In the genomic region with DNA sequence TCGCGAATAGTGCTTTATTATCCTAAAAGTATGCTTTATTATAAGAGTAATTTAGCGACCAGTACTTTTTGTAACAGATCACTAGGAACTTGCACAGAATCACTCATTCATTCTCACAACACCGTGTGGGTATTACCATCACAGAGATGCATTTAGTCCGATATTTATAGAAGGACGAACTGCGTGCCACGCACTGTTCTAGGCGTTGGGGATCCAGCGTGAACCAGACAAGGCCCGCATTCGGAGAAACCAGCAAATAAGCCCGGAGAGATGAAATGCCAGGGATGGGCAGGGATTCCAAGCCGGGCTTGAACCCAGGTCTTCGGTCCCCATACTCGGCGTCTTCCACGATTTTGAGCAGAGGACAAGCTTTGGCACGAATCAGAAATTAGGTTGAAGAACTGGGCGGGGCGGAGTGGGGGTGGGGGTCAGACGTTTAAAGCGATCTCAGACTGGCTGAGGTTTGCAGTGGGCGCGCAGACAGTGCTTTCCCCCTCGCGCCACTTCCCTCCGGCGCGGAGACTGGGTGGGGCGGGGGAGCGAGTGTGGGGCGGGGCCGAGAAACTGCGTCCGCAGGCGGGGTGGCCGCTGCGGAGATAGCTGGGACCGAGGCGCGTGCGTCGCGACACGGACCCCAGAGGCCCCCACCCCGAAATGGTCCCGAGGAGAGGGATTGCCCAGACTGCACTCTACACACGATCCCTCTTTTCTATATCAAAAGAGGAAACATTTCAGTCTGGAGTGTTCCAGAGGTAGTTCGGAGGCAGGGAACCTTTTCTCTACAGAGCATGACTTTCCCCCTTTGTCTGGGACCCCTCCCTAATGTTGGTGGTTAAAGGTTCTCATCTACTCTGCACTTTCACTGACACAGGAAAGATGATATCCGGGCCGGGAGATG, we compare ENCODE assay signal across 8 cellular contexts. TPM values are rescaled to one million over a fixed set of nuclear protein-coding genes. Genes with fewer than 3 reads are reported as not detected.
DNase-seq lines count a peak whose midpoint lies in the region; ATAC-seq and TF ChIP-seq lines count a peak whose summit lies in the region.
"Had no signal": no experiment of that assay in that cellular context is flagged by ENCODE, and none has a peak within 500 bp of the region (broad histone marks: within the 10 kb centered on the region; RNA-seq: fewer than 3 reads in every experiment).

No MANE protein-coding gene starts in this region.

- H3K27me3 ChIP-seq in prostate gland (replicated peaks; ENCODE audit: insufficient read depth): no peaks in the 10 kb centered on the region

- DNase-seq in HEK293T (ENCODE audit: extremely low spot score) (peak; percentile 60), head of caudate nucleus (peak in 36 of 42 donors; percentile 19 to 72 (median 44)), prostate gland (ENCODE audit: low spot score) (peak; percentile 32), ureter (ENCODE audit: low spot score) (peak; percentile 68)
- peak; percentile 88 for DNase-seq in NK-92 treated with Interleukin-12 subunit alpha and Interleukin-12 subunit beta, amount 100 ng/mL, for 24 hours (lab: John Stamatoyannopoulos, UW)
- DNase-seq in activated T-cell treated with anti-CD3 and anti-CD28 coated beads, Interleukin-2, amount 50 U/mL, for 48 hours: peak; percentile 88

- CTCF ChIA-PET in HEK293T (lab: Yijun Ruan, JAX): no interaction called here

- intact Hi-C loops in head of caudate nucleus (cut with DNase I): loop anchor here (10.0 kb wide), 1 partner anchor 94 kb away; no protein-coding TSS in a partner anchor
- intact Hi-C loops in prostate gland (cut with DNase I): no loop called here

- no peak for ATAC-seq in HG02938 (IDR thresholded peaks at IDR 0.05; ENCODE audit: unreplicated experiment)

- H3K4me3 ChIP-seq in prostate gland: peak overlapping the region; percentile 28 to 37

- WGBS in prostate gland: 1% methylated on average over 50 of the region's 52 CpGs

- TF ChIP-seq POLR2A in prostate gland (IDR thresholded peaks at IDR 0.05): no peak

- H3K9me3 ChIP-seq in prostate gland: no peaks in the 10 kb centered on the region

- no peak overlapping the region for H3K27ac ChIP-seq in prostate gland
- H3K27ac ChIP-seq: VCaP had no signal

- peaks cover 5% of the 10 kb centered on the region for H3K4me1 ChIP-seq in prostate gland (replicated peaks)

- H3K36me3 ChIP-seq in prostate gland: no peaks in the 10 kb centered on the region

- POLR2A ChIA-PET in HEK293T (lab: Yijun Ruan, JAX): interaction anchor here (0.7 to 1.5 kb wide), 2 partner anchors 17 to 94 kb away, joined by 3 to 4 read pairs; no protein-coding TSS in a partner anchor

- TF ChIP-seq CTCF in prostate gland (IDR thresholded peaks at IDR 0.05): no peak

TF ChIP-seq in HEK293T, 16 proteins besides CTCF, POLR2A, EP300 and RAD21:
- TF ChIP-seq SP1 (IDR thresholded peaks at IDR 0.05): no peak
- TF ChIP-seq L3MBTL2 (conservative IDR thresholded peaks at IDR 0.05): peak; percentile 29; the same call in 1 of the 2 replicates

RNA-seq across cellular contexts. Expression of gene CXCR4, which starts 1.1 kb away (rescaled TPM):
- 10 to 100 TPM; 20.9 to 27.2 TPM for total RNA-seq in prostate gland
- total RNA-seq in ureter: 23.2 TPM

Comparison
In these comparisons a context has a peak if more than half of its experiments do, and no peak if none do; other contexts are left out.
1. DNase-seq: peak in every context shown above with its lines; median percentile 88 in NK-92 treated with Interleukin-12 subunit alpha and Interleukin-12 subunit beta, amount 100 ng/mL, for 24 hours; 88 in activated T-cell treated with anti-CD3 and anti-CD28 coated beads, Interleukin-2, amount 50 U/mL, for 48 hours; 68 in ureter; 60 in HEK293T; 44 in head of caudate nucleus; 32 in prostate gland.